ENCODE assay signal across 8 cellular contexts in the genomic region with DNA sequence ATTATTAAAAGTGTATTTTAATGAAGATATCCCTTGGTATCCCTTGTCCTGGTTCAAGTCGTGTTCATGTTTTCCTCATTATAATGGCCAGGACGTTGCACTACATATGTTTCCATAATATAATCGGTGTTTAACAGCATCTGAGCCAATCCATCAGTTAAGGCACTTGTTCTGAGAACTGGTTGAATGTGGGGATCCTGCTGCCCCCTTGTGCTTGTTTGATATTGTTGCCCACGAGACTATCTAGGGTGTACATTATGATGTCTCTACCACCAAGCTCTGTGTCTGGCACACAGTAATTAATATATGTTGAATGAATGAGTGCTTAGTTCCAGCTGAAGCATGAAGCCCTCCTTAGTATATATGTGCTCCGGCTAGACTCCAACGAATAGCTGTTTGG.
DNase-seq lines count a peak whose midpoint lies in the region; ATAC-seq, FAIRE-seq and TF ChIP-seq lines count a peak whose summit lies in the region.

No MANE protein-coding gene starts in this region.

- H3K36me3 Mint-ChIP-seq in activated T-cell treated with anti-CD3 and anti-CD28 coated beads, Interleukin-2, amount 50 U/mL, for 4 hours (ENCODE audit: insufficient read depth): no peaks in the 10 kb centered on the region
- no peaks in the 10 kb centered on the region for H3K36me3 Mint-ChIP-seq in natural killer cell treated with Interleukin-12 subunit alpha and Interleukin-12 subunit beta and Interleukin-15 and Interleukin-18, amount 100 ng/mL, for 72 hours

- no peak overlapping the region for H3K4me3 Mint-ChIP-seq in activated T-cell treated with anti-CD3 and anti-CD28 coated beads, Interleukin-2, amount 50 U/mL, for 4 hours
- no peak overlapping the region for H3K4me3 Mint-ChIP-seq in natural killer cell treated with Interleukin-12 subunit alpha and Interleukin-12 subunit beta and Interleukin-15 and Interleukin-18, amount 100 ng/mL, for 72 hours

- H3F3A ChIP-seq in SU-DHL-6 (ENCODE audit: insufficient read depth): no peaks in the 10 kb centered on the region

- H3K27me3 ChIP-seq in SU-DHL-6 (ENCODE audit: low read length): no peaks in the 10 kb centered on the region
- peaks cover 2% of the 10 kb centered on the region for H3K27me3 ChIP-seq in kidney epithelial cell (ENCODE audit: control insufficient read depth, insufficient read depth, low read length)

- no peaks in the 10 kb centered on the region for H3K9me2 ChIP-seq in SU-DHL-6 (replicated peaks; ENCODE audit: insufficient read depth, low read length)

- H3K4me3 ChIP-seq in SU-DHL-6 (ENCODE audit: insufficient read depth, low read length, poor library complexity, severe bottlenecking) (no peak overlapping the region), kidney epithelial cell (ENCODE audit: low read depth, low read length) (no peak overlapping the region)

- no peaks in the 10 kb centered on the region for H3K9me3 ChIP-seq in SU-DHL-6 (ENCODE audit: insufficient read depth, low read length)

- H3K36me3 ChIP-seq in SU-DHL-6 (ENCODE audit: low read length): no peaks in the 10 kb centered on the region
- no peaks in the 10 kb centered on the region for H3K36me3 ChIP-seq in kidney epithelial cell (ENCODE audit: control insufficient read depth, insufficient read depth, low read length)

- peaks cover 3% of the 10 kb centered on the region for H3K9me3 Mint-ChIP-seq in activated T-cell treated with anti-CD3 and anti-CD28 coated beads, Interleukin-2, amount 50 U/mL, for 4 hours
- H3K9me3 Mint-ChIP-seq in natural killer cell treated with Interleukin-12 subunit alpha and Interleukin-12 subunit beta and Interleukin-15 and Interleukin-18, amount 100 ng/mL, for 72 hours: no peaks in the 10 kb centered on the region

- no peaks in the 10 kb centered on the region for H3K4me1 Mint-ChIP-seq in activated T-cell treated with anti-CD3 and anti-CD28 coated beads, Interleukin-2, amount 50 U/mL, for 4 hours (ENCODE audit: low read depth)
- no peaks in the 10 kb centered on the region for H3K4me1 Mint-ChIP-seq in natural killer cell treated with Interleukin-12 subunit alpha and Interleukin-12 subunit beta and Interleukin-15 and Interleukin-18, amount 100 ng/mL, for 72 hours (ENCODE audit: low read depth in 2 of 2)

- no peak for ATAC-seq in HG03442 (IDR thresholded peaks at IDR 0.05; ENCODE audit: unreplicated experiment)
- ATAC-seq in activated T-cell treated with anti-CD3 and anti-CD28 coated beads, Interleukin-2, amount 50 U/mL, for 4 hours: no peak
- no peak for ATAC-seq in natural killer cell treated with Interleukin-12 subunit alpha and Interleukin-12 subunit beta and Interleukin-15 and Interleukin-18, amount 100 ng/mL, for 72 hours

- TF ChIP-seq CTCF in SU-DHL-6 (IDR thresholded peaks at IDR 0.05; ENCODE audit: insufficient read depth, low read length, poor library complexity, severe bottlenecking) (peak; percentile 43), kidney epithelial cell (IDR thresholded peaks at IDR 0.05; ENCODE audit: insufficient read depth, low read length, poor library complexity, severe bottlenecking) (peak; percentile 39)

- H2AFZ ChIP-seq in SU-DHL-6 (ENCODE audit: low read depth, low read length, severe bottlenecking): no peak overlapping the region

- in situ Hi-C loops in KBM-7 (cut with MboI; ENCODE audit: low pct_unique_long_range_greater_than_20kb, low sequenced_read_pairs): no loop called here

- H3K4me2 ChIP-seq in SU-DHL-6 (ENCODE audit: low read depth, low read length, poor library complexity, severe bottlenecking): no peak overlapping the region

- H3K27me3 Mint-ChIP-seq in activated T-cell treated with anti-CD3 and anti-CD28 coated beads, Interleukin-2, amount 50 U/mL, for 4 hours (ENCODE audit: low read depth): peaks cover 22% of the 10 kb centered on the region
- H3K27me3 Mint-ChIP-seq in natural killer cell treated with Interleukin-12 subunit alpha and Interleukin-12 subunit beta and Interleukin-15 and Interleukin-18, amount 100 ng/mL, for 72 hours: peaks cover 20 to 23% of the 10 kb centered on the region in 2 donors

- H3K9ac ChIP-seq in SU-DHL-6 (ENCODE audit: low read length): no peak overlapping the region

- TF ChIP-seq POLR2A in GM12891 (IDR thresholded peaks at IDR 0.05; ENCODE audit: low read depth, low read length): no peak

- no peaks in the 10 kb centered on the region for H4K20me1 ChIP-seq in SU-DHL-6 (ENCODE audit: low read depth, low read length)

- DNase-seq in AG20443 (ENCODE audit: low spot score): peak; percentile 19
- peak; percentile 34 for DNase-seq in GM12891 (ENCODE audit: insufficient read length, low spot score)
- DNase-seq in KBM-7: peak; percentile 11
- no peak for DNase-seq in kidney epithelial cell (ENCODE audit: low read depth)
- no peak for DNase-seq in activated T-cell treated with anti-CD3 and anti-CD28 coated beads, Interleukin-2, amount 50 U/mL, for 4 hours
- no peak for DNase-seq in natural killer cell treated with Interleukin-12 subunit alpha and Interleukin-12 subunit beta and Interleukin-15 and Interleukin-18, amount 100 ng/mL, for 72 hours (ENCODE audit: low spot score)

- peak; percentile 94 for FAIRE-seq in GM12891 (lab: Jason Lieb, UNC)

- no peaks in the 10 kb centered on the region for H3K79me2 ChIP-seq in SU-DHL-6 (ENCODE audit: insufficient read depth, low read length)

- H3K27ac ChIP-seq in SU-DHL-6 (ENCODE audit: low read depth, low read length): no peak overlapping the region

- no peak overlapping the region for H3K27ac Mint-ChIP-seq in natural killer cell treated with Interleukin-12 subunit alpha and Interleukin-12 subunit beta and Interleukin-15 and Interleukin-18, amount 100 ng/mL, for 72 hours

TF ChIP-seq in GM12891, 5 proteins besides CTCF, POLR2A, EP300 and RAD21:
- TF ChIP-seq POLR2AphosphoS5 (IDR thresholded peaks at IDR 0.05; ENCODE audit: low read depth, low read length) (no peak), POU2F2 (IDR thresholded peaks at IDR 0.05; ENCODE audit: low read depth, low read length) (no peak), TAF1 (IDR thresholded peaks at IDR 0.05; ENCODE audit: low read depth, low read length) (no peak), SPI1 (IDR thresholded peaks at IDR 0.05; ENCODE audit: low read depth, low read length) (no peak), PAX5 (IDR thresholded peaks at IDR 0.05; ENCODE audit: insufficient read depth, low read length, severe bottlenecking) (no peak)

Comparison
In these comparisons a context has a peak if more than half of its experiments do, and no peak if none do; other contexts are left out.
1. DNase-seq: peak in AG20443 (single experiment), GM12891 (single experiment) and KBM-7 (single experiment); none in kidney epithelial cell (single experiment), activated T-cell treated with anti-CD3 and anti-CD28 coated beads, Interleukin-2, amount 50 U/mL, for 4 hours (single experiment) and natural killer cell treated with Interleukin-12 subunit alpha and Interleukin-12 subunit beta and Interleukin-15 and Interleukin-18, amount 100 ng/mL, for 72 hours (single experiment).